Comparison of ENCODE assay signal across 21 cellular contexts in the genomic region with DNA sequence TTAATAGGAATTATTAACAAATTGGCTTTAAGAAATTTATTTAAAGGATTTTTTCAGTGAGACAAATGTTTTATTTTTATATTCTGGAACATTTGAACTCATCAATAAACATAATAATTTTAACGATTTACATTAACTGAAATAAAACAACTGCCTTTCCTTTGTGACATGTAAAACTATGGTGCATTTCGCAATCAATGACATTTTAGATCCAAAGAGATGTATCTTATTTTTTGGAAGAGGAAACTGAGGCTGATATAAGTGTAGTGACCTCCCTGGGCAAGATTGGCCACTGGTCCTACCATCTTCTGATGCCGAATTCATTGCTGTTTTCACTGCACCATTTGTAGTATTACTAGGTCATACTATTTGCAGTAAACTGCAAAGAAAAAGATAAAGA. TPM values are rescaled to one million over a fixed set of nuclear protein-coding genes. Genes with fewer than 3 reads are reported as not detected.
DNase-seq lines count a peak whose midpoint lies in the region; ATAC-seq, FAIRE-seq and TF ChIP-seq lines count a peak whose summit lies in the region.
"Had no signal": no experiment of that assay in that cellular context is flagged by ENCODE, and none has a peak within 500 bp of the region (broad histone marks: within the 10 kb centered on the region; RNA-seq: fewer than 3 reads in every experiment).

No MANE protein-coding gene starts in this region.

- H3F3A ChIP-seq in Loucy (ENCODE audit: low read depth) = no peaks in the 10 kb centered on the region

- H3K4me3 ChIP-seq in Loucy (ENCODE audit: low read length, poor library complexity, severe bottlenecking) = no peak overlapping the region
- no peak overlapping the region for H3K4me3 ChIP-seq in GM12878
- H3K4me3 ChIP-seq in SJCRH30 = no peak overlapping the region
- H3K4me3 ChIP-seq in lower leg skin (ENCODE audit: low read depth, poor library complexity, severe bottlenecking) = no peak overlapping the region

- no peaks in the 10 kb centered on the region for H3K9me2 ChIP-seq in Loucy (replicated peaks; ENCODE audit: low read depth, low read length)

- H3K4me1 ChIP-seq in Loucy (ENCODE audit: insufficient read depth, low read length, poor library complexity, severe bottlenecking) = peaks cover 16% of the 10 kb centered on the region
- peaks cover 25% of the 10 kb centered on the region for H3K4me1 ChIP-seq in GM12878 (ENCODE audit: control insufficient read depth, insufficient read depth, low read length)
- H3K4me1 ChIP-seq in SJCRH30 = 0 out of 2 replicates have a peak, but pooled peaks cover 3% of the 10 kb centered on the region

- no peak overlapping the region for H3K27ac ChIP-seq in GM12878 (ENCODE audit: control insufficient read depth, insufficient read depth)
- H3K27ac ChIP-seq in SJCRH30 = no peak overlapping the region
- H3K27ac ChIP-seq: 22Rv1 had no signal

- H3K27me3 ChIP-seq in Loucy (ENCODE audit: insufficient read depth, low read length, poor library complexity, severe bottlenecking) (no peaks in the 10 kb centered on the region), GM12878 (replicated peaks in 1 of 2; ENCODE audit: control insufficient read depth in 2 of 2, insufficient read depth in 2 of 2, low read length in 1 of 2) (no peaks in the 10 kb centered on the region), SJCRH30 (no peaks in the 10 kb centered on the region)

- no peaks in the 10 kb centered on the region for H3K9me3 Mint-ChIP-seq in activated T-cell treated with anti-CD3 and anti-CD28 coated beads, Interleukin-2, amount 50 U/mL, for 72 hours
- no peaks in the 10 kb centered on the region for H3K9me3 Mint-ChIP-seq in activated T-cell treated with anti-CD3 and anti-CD28 coated beads, Interleukin-2, amount 50 U/mL, for 24 hours
- H3K9me3 Mint-ChIP-seq in stimulated activated naive B cell treated with anti-CD40 and anti-IgM and Interleukin-4, amounts not matched to agents 10 μg/mL and 1 μg/mL and 100 μg/mL, for 72 hours = no peaks in the 10 kb centered on the region

- RAD21 ChIA-PET in GM12878 (lab: Charles Lee; ENCODE audit: unreplicated experiment) = no interaction called here

- no peak for TF ChIP-seq CTCF in Loucy (conservative IDR thresholded peaks at IDR 0.05; ENCODE audit: low read length)
- no peak for TF ChIP-seq CTCF in GM12878 (IDR thresholded peaks at IDR 0.05 in 2 of 3, conservative IDR thresholded peaks at IDR 0.05 in 1 of 3; ENCODE audit: control insufficient read depth in 2 of 3, extremely low read depth in 1 of 3, insufficient read depth in 1 of 3, low read depth in 3 of 3, low read length in 3 of 3)
- no peak for TF ChIP-seq CTCF in lower leg skin (IDR thresholded peaks at IDR 0.05)

- intact Hi-C loops in GM12878 (cut with micrococcal nuclease; ENCODE audit: unreplicated experiment) (no loop called here), lower leg skin (cut with DNase I; ENCODE audit: low total_unique reads) (no loop called here)

- H3K79me2 ChIP-seq in Loucy (ENCODE audit: insufficient read depth, low read length) (no peaks in the 10 kb centered on the region), GM12878 (ENCODE audit: control insufficient read depth, insufficient read depth, low read length) (no peaks in the 10 kb centered on the region)

- WGBS in GM12878 (ENCODE audit: insufficient coverage, insufficient replicate concordance, low lambda C conversion rate, missing lambda C conversion rate) = 81% methylated on average over 3 of the region's 3 CpGs
- 92 to 93% methylated on average over 3 of the region's 3 CpGs for WGBS in lower leg skin, 2 donors

- TF ChIP-seq EP300 in GM12878 (IDR thresholded peaks at IDR 0.05; ENCODE audit: borderline replicate concordance in 1 of 2, control insufficient read depth in 1 of 2, low read depth in 2 of 2, low read length in 2 of 2) = no peak

- SMC1A ChIA-PET in GM12878 (lab: Charles Lee; ENCODE audit: uncharacterized antibody, unreplicated experiment) = interaction anchor here (1.2 to 2.0 kb wide), 3 partner anchors 23 to 56 kb away, joined by 3 to 10 read pairs (median 3); no protein-coding TSS in a partner anchor

- H3K36me3 ChIP-seq in Loucy (ENCODE audit: insufficient read depth, low read length) = no peaks in the 10 kb centered on the region
- no peaks in the 10 kb centered on the region for H3K36me3 ChIP-seq in GM12878 (ENCODE audit: control insufficient read depth in 2 of 2, insufficient read depth in 2 of 2, low read length in 1 of 2)
- H3K36me3 ChIP-seq in SJCRH30 = no peaks in the 10 kb centered on the region

- H3K9ac ChIP-seq in Loucy (ENCODE audit: low read depth, low read length, poor library complexity, severe bottlenecking) (no peak overlapping the region), GM12878 (ENCODE audit: control insufficient read depth, insufficient read depth, low read length) (no peak overlapping the region)

- FAIRE-seq in GM12878 (lab: Jason Lieb, UNC) = no peak

- H3K4me2 ChIP-seq in Loucy (ENCODE audit: low read depth, low read length, poor library complexity, severe bottlenecking) = peak overlapping the region; percentile 35
- peak overlapping the region; percentile 72 for H3K4me2 ChIP-seq in GM12878 (ENCODE audit: control insufficient read depth, insufficient read depth)

- peaks cover 39% of the 10 kb centered on the region for H3K4me1 Mint-ChIP-seq in activated T-cell treated with anti-CD3 and anti-CD28 coated beads, Interleukin-2, amount 50 U/mL, for 72 hours (ENCODE audit: low read depth)
- peaks cover 49% of the 10 kb centered on the region for H3K4me1 Mint-ChIP-seq in activated T-cell treated with anti-CD3 and anti-CD28 coated beads, Interleukin-2, amount 50 U/mL, for 24 hours (ENCODE audit: low read depth)
- peaks cover 44 to 60% of the 10 kb centered on the region in 2 donors for H3K4me1 Mint-ChIP-seq in stimulated activated naive B cell treated with anti-CD40 and anti-IgM and Interleukin-4, amounts not matched to agents 10 μg/mL and 1 μg/mL and 100 μg/mL, for 72 hours

- H3K27ac Mint-ChIP-seq in activated T-cell treated with anti-CD3 and anti-CD28 coated beads, Interleukin-2, amount 50 U/mL, for 72 hours = no peak overlapping the region
- H3K27ac Mint-ChIP-seq in activated T-cell treated with anti-CD3 and anti-CD28 coated beads, Interleukin-2, amount 50 U/mL, for 24 hours = no peak overlapping the region
- H3K27ac Mint-ChIP-seq in stimulated activated naive B cell treated with anti-CD40 and anti-IgM and Interleukin-4, amounts not matched to agents 10 μg/mL and 1 μg/mL and 100 μg/mL, for 72 hours = peak overlapping the region; percentile 89

- H3K9me3 ChIP-seq in Loucy (ENCODE audit: insufficient read depth, low read depth, low read length) (no peaks in the 10 kb centered on the region), GM12878 (replicated peaks; ENCODE audit: control insufficient read depth, insufficient read depth, low read length) (no peaks in the 10 kb centered on the region), SJCRH30 (replicated peaks) (no peaks in the 10 kb centered on the region)

- ATAC-seq in activated T-cell treated with anti-CD3 and anti-CD28 coated beads, Interleukin-2, amount 50 U/mL, for 72 hours (replicated peaks in 1 of 2) = no peak
- ATAC-seq in GM12878 = no peak
- ATAC-seq in stimulated activated naive B cell treated with anti-CD40 and anti-IgM and Interleukin-4, amounts not matched to agents 10 μg/mL and 1 μg/mL and 100 μg/mL, for 72 hours (replicated peaks) = no peak

- H4K20me1 ChIP-seq in Loucy (ENCODE audit: insufficient read depth, low read length, poor library complexity, severe bottlenecking) (no peaks in the 10 kb centered on the region), GM12878 (ENCODE audit: control insufficient read depth, insufficient read depth) (no peaks in the 10 kb centered on the region)

- TF ChIP-seq POLR2A in GM12878 (IDR thresholded peaks at IDR 0.05; ENCODE audit: low read depth, low read length) (no peak), lower leg skin (IDR thresholded peaks at IDR 0.05) (no peak)

- peak overlapping the region; percentile 9 to 71 for H3K4me3 Mint-ChIP-seq in activated T-cell treated with anti-CD3 and anti-CD28 coated beads, Interleukin-2, amount 50 U/mL, for 72 hours
- H3K4me3 Mint-ChIP-seq in activated T-cell treated with anti-CD3 and anti-CD28 coated beads, Interleukin-2, amount 50 U/mL, for 24 hours = no peak overlapping the region
- peak overlapping the region; percentile 39 to 52 for H3K4me3 Mint-ChIP-seq in stimulated activated naive B cell treated with anti-CD40 and anti-IgM and Interleukin-4, amounts not matched to agents 10 μg/mL and 1 μg/mL and 100 μg/mL, for 72 hours

- TF ChIP-seq RAD21 in GM12878 (IDR thresholded peaks at IDR 0.05; ENCODE audit: insufficient read depth, low read depth, low read length) = no peak

- no TSS peak for BruUV-seq in GM12878 (replicated peaks; lab: Mats Ljungman, UMichigan)

- no peaks in the 10 kb centered on the region for H3K27me3 Mint-ChIP-seq in activated T-cell treated with anti-CD3 and anti-CD28 coated beads, Interleukin-2, amount 50 U/mL, for 72 hours (ENCODE audit: low read depth)
- no peaks in the 10 kb centered on the region for H3K27me3 Mint-ChIP-seq in activated T-cell treated with anti-CD3 and anti-CD28 coated beads, Interleukin-2, amount 50 U/mL, for 24 hours
- peaks cover 0 to 4% of the 10 kb centered on the region in 2 donors for H3K27me3 Mint-ChIP-seq in stimulated activated naive B cell treated with anti-CD40 and anti-IgM and Interleukin-4, amounts not matched to agents 10 μg/mL and 1 μg/mL and 100 μg/mL, for 72 hours

- DNase-seq in activated T-cell treated with anti-CD3 and anti-CD28 coated beads, Interleukin-2, amount 50 U/mL, for 72 hours = no peak
- no peak for DNase-seq in activated T-cell treated with anti-CD3 and anti-CD28 coated beads, Interleukin-2, amount 50 U/mL, for 24 hours
- no peak for DNase-seq in GM12878 (ENCODE audit: low read depth, low spot score)
- DNase-seq in stimulated activated naive B cell treated with anti-CD40 and anti-IgM and Interleukin-4, amounts not matched to agents 10 μg/mL and 1 μg/mL and 100 μg/mL, for 72 hours = no peak
- DNase-seq in SJCRH30 = no peak
- no peak for DNase-seq in lower leg skin (ENCODE audit: low spot score in 2 of 2)
- DNase-seq in NCI-H82 treated with DMSO at 0.1 percent for 48 hours (lab: John Stamatoyannopoulos, UW; ENCODE audit: unreplicated experiment) = no peak
- DNase-seq: COR-L47, DMS 273 treated with DMSO at 0.1 percent for 48 hours, DND-41, HCEC 1CT, NCI-H1092 treated with DMSO at 0.1 percent for 48 hours, NCI-H2081 treated with DMSO at 0.1 percent for 48 hours, NCI-H774 had no signal

- in situ Hi-C loops in GM12878 (cut with MboI) = no loop called here

- no peak overlapping the region for H2AFZ ChIP-seq in Loucy (ENCODE audit: low read length)
- H2AFZ ChIP-seq in GM12878 (ENCODE audit: control insufficient read depth, low read depth, low read length) = no peak overlapping the region

- no peaks in the 10 kb centered on the region for H3K36me3 Mint-ChIP-seq in activated T-cell treated with anti-CD3 and anti-CD28 coated beads, Interleukin-2, amount 50 U/mL, for 72 hours (ENCODE audit: insufficient read depth in 2 of 2)
- H3K36me3 Mint-ChIP-seq in activated T-cell treated with anti-CD3 and anti-CD28 coated beads, Interleukin-2, amount 50 U/mL, for 24 hours (ENCODE audit: low read depth) = peaks cover 2% of the 10 kb centered on the region
- H3K36me3 Mint-ChIP-seq in stimulated activated naive B cell treated with anti-CD40 and anti-IgM and Interleukin-4, amounts not matched to agents 10 μg/mL and 1 μg/mL and 100 μg/mL, for 72 hours = no peaks in the 10 kb centered on the region
- H3K36me3 Mint-ChIP-seq: CD4-positive, CD25-positive, alpha-beta regulatory T cell had no signal

- POLR2A ChIA-PET in GM12878 (lab: Charles Lee) = no interaction called here

- CTCF ChIA-PET in GM12878 (lab: Yijun Ruan, JAX) = interaction anchor here (1.2 to 2.9 kb wide), 4 partner anchors 48 to 132 kb away, joined by 3 to 10 read pairs (median 4); no protein-coding TSS in a partner anchor

RNA-seq across cellular contexts. Expression of a gene that starts 2.5 kb away (rescaled TPM):
- not detected for total RNA-seq in activated T-cell treated with anti-CD3 and anti-CD28 coated beads, Interleukin-2, amount 50 U/mL, for 72 hours
- not detected in 2 replicates for total RNA-seq in GM12878 (2013; cell fraction: nucleolus; rRNA removed)
- total RNA-seq in GM12878 (2014; rRNA removed) (not detected in 2 replicates), GM12878 (2014; rRNA removed; fragmentation: Illumina TruSeq; extraction: Trizol) (not detected in 2 replicates), GM12878 (2021) (not detected in 2 replicates), lower leg skin (not detected)
- polyA plus RNA-seq in GM12878 (2011; ENCODE audit: low read depth) = not detected
- polyA plus RNA-seq in GM12878 (2011; rRNA removed) (not detected in 2 replicates), GM12878 (2014; fragmentation: Illumina TruSeq; extraction: Trizol) (not detected in 2 replicates), GM12878 (2014; fragmentation: Nextera tagmentation; extraction: Ambion mirVana) (not detected), GM12878 (2014; rRNA removed) (not detected in 2 replicates), GM12878 (2016; fragmentation: Nextera tagmentation; extraction: Ambion mirVana) (not detected)
- not detected in 2 replicates for polyA plus RNA-seq in GM12878 (2011; cell fraction: cytosol; rRNA removed)
- polyA plus RNA-seq in GM12878 (2011; cell fraction: nucleus; rRNA removed) = not detected in 2 replicates
- polyA plus RNA-seq in GM12878 (2012) = not detected in 2 replicates
- not detected in 2 replicates for polyA minus RNA-seq in GM12878 (2011; rRNA and poly(A)+ RNA removed)
- not detected in 2 replicates for polyA minus RNA-seq in GM12878 (2011; cell fraction: cytosol; rRNA and poly(A)+ RNA removed)
- under 0.01 TPM in 1 of 2 replicates, not detected in the other for polyA minus RNA-seq in GM12878 (2011; cell fraction: nucleus; rRNA and poly(A)+ RNA removed)
- total RNA-seq in SJCRH30 (2014; rRNA removed; shearing (Covaris generic)) = not detected in 2 replicates
- total RNA-seq: CD4-positive, CD25-positive, alpha-beta regulatory T cell; G401; MCF 10A; NCI-H460 had no signal
- polyA plus RNA-seq: AG04450; CD4-positive, CD25-positive, alpha-beta regulatory T cell had no signal

RNA-seq across cellular contexts. Expression of a gene that starts 3.7 kb away (rescaled TPM):
- not detected for total RNA-seq in activated T-cell treated with anti-CD3 and anti-CD28 coated beads, Interleukin-2, amount 50 U/mL, for 72 hours
- total RNA-seq in GM12878 (2013; cell fraction: nucleolus; rRNA removed) = not detected in 2 replicates
- total RNA-seq in GM12878 (2014; rRNA removed) (not detected in 2 replicates), GM12878 (2014; rRNA removed; fragmentation: Illumina TruSeq; extraction: Trizol) (not detected in 2 replicates), GM12878 (2021) (not detected in 2 replicates), lower leg skin (not detected)
- polyA plus RNA-seq in GM12878 (2011; ENCODE audit: low read depth) = not detected
- polyA plus RNA-seq in GM12878 (2011; rRNA removed) (not detected in 2 replicates), GM12878 (2014; fragmentation: Illumina TruSeq; extraction: Trizol) (not detected in 2 replicates), GM12878 (2014; fragmentation: Nextera tagmentation; extraction: Ambion mirVana) (not detected), GM12878 (2014; rRNA removed) (not detected in 2 replicates), GM12878 (2016; fragmentation: Nextera tagmentation; extraction: Ambion mirVana) (not detected)
- polyA plus RNA-seq in GM12878 (2011; cell fraction: cytosol; rRNA removed) = not detected in 2 replicates
- polyA plus RNA-seq in GM12878 (2011; cell fraction: nucleus; rRNA removed) = not detected in 2 replicates
- not detected in 2 replicates for polyA plus RNA-seq in GM12878 (2012)
- polyA minus RNA-seq in GM12878 (2011; rRNA and poly(A)+ RNA removed) = not detected in 2 replicates
- not detected in 2 replicates for polyA minus RNA-seq in GM12878 (2011; cell fraction: cytosol; rRNA and poly(A)+ RNA removed)
- under 0.01 TPM in 1 of 2 replicates, not detected in the other for polyA minus RNA-seq in GM12878 (2011; cell fraction: nucleus; rRNA and poly(A)+ RNA removed)
- not detected in 2 replicates for total RNA-seq in SJCRH30 (2014; rRNA removed; shearing (Covaris generic))
- total RNA-seq: CD4-positive, CD25-positive, alpha-beta regulatory T cell; G401; MCF 10A; NCI-H460 had no signal
- polyA plus RNA-seq: AG04450; CD4-positive, CD25-positive, alpha-beta regulatory T cell had no signal
